9 cellular contexts compared by ENCODE assay signal in the genomic region with DNA sequence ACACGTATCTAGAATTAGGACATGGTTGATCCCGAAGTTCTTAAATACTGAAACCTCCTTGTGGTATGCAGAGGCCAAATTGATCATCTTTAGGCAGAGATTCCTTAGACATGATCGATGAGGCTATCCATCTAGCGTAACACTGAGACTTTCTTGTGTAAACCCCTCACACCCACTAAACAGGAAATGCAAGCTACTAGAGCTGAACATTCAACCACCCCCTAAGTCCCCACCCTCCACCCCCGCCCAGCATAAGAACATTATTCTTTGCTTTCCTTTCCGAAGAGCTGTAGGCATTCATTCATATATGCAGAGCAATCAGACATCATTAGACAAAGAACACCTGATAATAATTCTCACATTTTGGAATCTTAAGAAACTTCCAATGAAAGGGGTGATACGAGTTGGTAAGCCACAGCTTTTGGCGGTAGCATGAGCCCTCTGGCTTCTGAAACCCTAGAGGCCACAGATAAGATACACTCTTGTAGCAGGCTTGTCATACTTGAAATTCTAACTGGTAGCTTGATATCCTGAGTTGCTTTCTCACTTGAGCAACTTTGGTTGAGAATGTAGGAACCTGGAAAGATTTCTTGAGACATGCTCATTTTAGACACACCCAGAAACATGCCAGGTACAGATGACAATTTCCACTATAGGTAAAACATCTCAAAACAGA. TPM values are rescaled to one million over a fixed set of nuclear protein-coding genes. Genes with fewer than 3 reads are reported as not detected.
DNase-seq lines count a peak whose midpoint lies in the region; ATAC-seq and FAIRE-seq lines count a peak whose summit lies in the region.
"Had no signal": no experiment of that assay in that cellular context is flagged by ENCODE, and none has a peak within 500 bp of the region (broad histone marks: within the 10 kb centered on the region; RNA-seq: fewer than 3 reads in every experiment).

No MANE protein-coding gene starts in this region.

- H3K4me1 Mint-ChIP-seq in immature natural killer cell = peaks cover 99% of the 10 kb centered on the region in 2 donors

- H3K27me3 Mint-ChIP-seq in immature natural killer cell (ENCODE audit: low read depth in 3 of 3) = peaks cover 0 to 2% (median 0%) of the 10 kb centered on the region in 3 donors

- peak in 2 of 3 donors; percentile 50 to 51 for DNase-seq in immature natural killer cell
- no peak for DNase-seq in RCC 7860 (ENCODE audit: low spot score)
- DNase-seq in SHP77 (lab: John Stamatoyannopoulos, UW) = no peak
- no peak for DNase-seq in D341Med (ENCODE audit: low spot score)
- DNase-seq in activated CD4-positive, CD25-positive, alpha-beta regulatory T cell (lab: John Stamatoyannopoulos, UW) = no peak
- DNase-seq: kidney glomerular epithelial cell had no signal

- peak overlapping the region; percentile 81 to 96 (median 94) for H3K27ac Mint-ChIP-seq in immature natural killer cell

- H3K36me3 Mint-ChIP-seq in immature natural killer cell = peaks cover 2 to 15% (median 6%) of the 10 kb centered on the region in 3 donors

- ATAC-seq in GM18502 (IDR thresholded peaks at IDR 0.05; ENCODE audit: poor library complexity, unreplicated experiment) (peak; percentile 51), GM21447 (IDR thresholded peaks at IDR 0.05; ENCODE audit: unreplicated experiment) (peak; percentile 31), HG03469 (IDR thresholded peaks at IDR 0.05; ENCODE audit: unreplicated experiment) (peak; percentile 30)

- peak overlapping the region; percentile 76 to 86 (median 79) for H3K4me3 Mint-ChIP-seq in immature natural killer cell

- H3K9me3 Mint-ChIP-seq in immature natural killer cell = no peaks in the 10 kb centered on the region

- FAIRE-seq in RCC 7860 (lab: Jason Lieb, UNC) = no peak

RNA-seq across cellular contexts. Expression of gene FLI1, which starts 42.2 kb away (rescaled TPM):
- 100 to 1,000 TPM in 1 of 3 donors, 10 to 100 TPM in 2; 52.2 to 113 (median 61.1) TPM for polyA plus RNA-seq in immature natural killer cell

Comparison
In these comparisons a context has a peak if more than half of its experiments do, and no peak if none do; other contexts are left out.
1. DNase-seq: peak in immature natural killer cell (2 of 3); none in RCC 7860 (single experiment), SHP77 (0 of 2), D341Med (single experiment) and activated CD4-positive, CD25-positive, alpha-beta regulatory T cell (0 of 4).
2. Peak in every context shown above with its lines, with median percentiles within 50 percentile points of each other: ATAC-seq.